Comparison of ENCODE assay signal across 18 cellular contexts in genomic region chr14:83799230-83799629, GRCh38.
"Had no signal": no experiment of that assay in that cellular context is flagged by ENCODE, and none has a peak within 500 bp of the region (broad histone marks: within the 10 kb centered on the region; RNA-seq: fewer than 3 reads in every experiment).

No MANE protein-coding gene starts in this region.

- H3K36me3 ChIP-seq: esophagus muscularis mucosa, gastroesophageal sphincter, heart right ventricle, left lung, lower lobe of right lung had no signal

- H3K27me3 Mint-ChIP-seq: naive thymus-derived CD4-positive, alpha-beta T cell had no signal

- H3K4me1 Mint-ChIP-seq: naive thymus-derived CD4-positive, alpha-beta T cell had no signal

- H3K27ac Mint-ChIP-seq: naive thymus-derived CD4-positive, alpha-beta T cell had no signal

- H3K9me3 ChIP-seq: esophagus muscularis mucosa, gastroesophageal sphincter, left lung, lower lobe of right lung had no signal

- DNase-seq: dermis blood vessel endothelial cell; dorsolateral prefrontal cortex; effector CD4-positive, alpha-beta T cell; effector memory CD4-positive, alpha-beta T cell; foreskin keratinocyte; head of caudate nucleus; heart right ventricle; hippocampal formation; left cardiac atrium; left lung; left ventricle myocardium superior; lower lobe of right lung; mesenchymal stem cell; midbrain; naive thymus-derived CD4-positive, alpha-beta T cell had no signal

- H3K4me3 ChIP-seq: coronary artery, dorsolateral prefrontal cortex, esophagus muscularis mucosa, gastroesophageal sphincter, heart right ventricle, left lung, lower lobe of right lung had no signal

- H3K27me3 ChIP-seq: dorsolateral prefrontal cortex, esophagus muscularis mucosa, foreskin keratinocyte, gastroesophageal sphincter, heart right ventricle, left lung had no signal

- ATAC-seq: foreskin keratinocyte; gastroesophageal sphincter; heart right ventricle; left cardiac atrium; left lung; left ventricle myocardium superior; lower lobe of right lung; naive thymus-derived CD4-positive, alpha-beta T cell had no signal

- H3K27ac ChIP-seq: coronary artery, dorsolateral prefrontal cortex, esophagus muscularis mucosa, foreskin keratinocyte, gastroesophageal sphincter, heart right ventricle, left lung, lower lobe of right lung had no signal

- H3K36me3 Mint-ChIP-seq: naive thymus-derived CD4-positive, alpha-beta T cell had no signal

- H3K4me3 Mint-ChIP-seq: naive thymus-derived CD4-positive, alpha-beta T cell had no signal
